Comparison of ENCODE assay signal across 8 cellular contexts in genomic region chr6:137799950-137800568, GRCh38.
A peak's percentile ranks its signal among the peaks of the same experiment; 100 is the strongest.
DNase-seq lines count a peak whose midpoint lies in the region; ATAC-seq and TF ChIP-seq lines count a peak whose summit lies in the region.

No MANE protein-coding gene starts in this region.

- H2BK15ac ChIP-seq in neuronal stem cell (ENCODE audit: low read length) = no peak overlapping the region

- H3K79me2 ChIP-seq in SK-N-SH (ENCODE audit: insufficient read depth) = no peaks in the 10 kb centered on the region

- H3K9me2 ChIP-seq in SK-N-SH = no peaks in the 10 kb centered on the region

- no peak overlapping the region for H3K14ac ChIP-seq in neuronal stem cell (ENCODE audit: low read length)

- no peak overlapping the region for H3K27ac ChIP-seq in SK-N-SH (ENCODE audit: low read depth in 2 of 2, low read length in 1 of 2)
- no peak overlapping the region for H3K27ac ChIP-seq in neuronal stem cell (replicated peaks; ENCODE audit: low read length)

- H3K27me3 Mint-ChIP-seq in immature natural killer cell (ENCODE audit: low read depth in 3 of 3) = peaks cover 0 to 4% (median 2%) of the 10 kb centered on the region in 3 donors

- no peak overlapping the region for H2AK5ac ChIP-seq in neuronal stem cell (ENCODE audit: low read depth, low read length)

- H3K4me3 ChIP-seq in SK-N-SH (ENCODE audit: low read depth in 2 of 2, low read length in 1 of 2) (no peak overlapping the region), neuronal stem cell (ENCODE audit: low read length in 2 of 2) (no peak overlapping the region)

- ATAC-seq in HG02973 (IDR thresholded peaks at IDR 0.05; ENCODE audit: unreplicated experiment) = peak; percentile 52

- no peaks in the 10 kb centered on the region for H3K79me1 ChIP-seq in neuronal stem cell (ENCODE audit: low read depth, low read length)

- no peak overlapping the region for H2BK12ac ChIP-seq in neuronal stem cell (ENCODE audit: low read length)

- H3K9me3 ChIP-seq in SK-N-SH = no peaks in the 10 kb centered on the region
- no peaks in the 10 kb centered on the region for H3K9me3 ChIP-seq in neuronal stem cell (replicated peaks in 1 of 2; ENCODE audit: control insufficient read depth in 2 of 2, insufficient read depth in 1 of 2, low read depth in 1 of 2, low read length in 2 of 2)

- CTCF ChIA-PET in SK-N-SH (lab: Yijun Ruan, JAX) = interaction anchor here (0.7 kb wide), 1 partner anchor 10 kb away, joined by 3 read pairs; no protein-coding TSS in a partner anchor

- H4K91ac ChIP-seq in neuronal stem cell (ENCODE audit: low read depth, low read length, poor library complexity) = no peak overlapping the region

- H2BK120ac ChIP-seq in neuronal stem cell (ENCODE audit: low read depth, low read length) = no peak overlapping the region

- H3K4me2 ChIP-seq in SK-N-SH (no peak overlapping the region), neuronal stem cell (ENCODE audit: insufficient read depth, low read length, poor library complexity, severe bottlenecking) (no peak overlapping the region)

- TF ChIP-seq RAD21 in SK-N-SH (IDR thresholded peaks at IDR 0.05; ENCODE audit: low read length) = peak; percentile 40

- no peak overlapping the region for H3K18ac ChIP-seq in neuronal stem cell (ENCODE audit: low read length)

- POLR2A ChIA-PET in SK-N-SH (lab: Yijun Ruan, JAX) = no interaction called here

- H3K23ac ChIP-seq in neuronal stem cell (ENCODE audit: low read depth, low read length, poor library complexity) = no peak overlapping the region

- H2AFZ ChIP-seq in SK-N-SH (ENCODE audit: low read depth) = no peak overlapping the region
- H2AFZ ChIP-seq in neuronal stem cell (ENCODE audit: low read length) = no peak overlapping the region

- H4K20me1 ChIP-seq in SK-N-SH (ENCODE audit: insufficient read depth) = no peaks in the 10 kb centered on the region

- peaks cover 28 to 36% of the 10 kb centered on the region in 2 donors for H3K4me1 Mint-ChIP-seq in immature natural killer cell

- H3K9ac ChIP-seq in SK-N-SH (no peak overlapping the region), neuronal stem cell (ENCODE audit: low read depth, low read length, poor library complexity) (no peak overlapping the region)

- no peak for TF ChIP-seq EP300 in SK-N-SH (IDR thresholded peaks at IDR 0.05; ENCODE audit: borderline replicate concordance in 1 of 2, low read depth in 1 of 2, low read length in 1 of 2)

- DNase-seq in NCI-H1417 (lab: John Stamatoyannopoulos, UW) = peak in 2 of 3 experiments; percentile 26 to 62
- DNase-seq in NCI-H1417 treated with DMSO at 0.1 percent for 48 hours (lab: John Stamatoyannopoulos, UW) = no peak
- DNase-seq in SK-N-SH = peak; percentile 4
- peak; percentile 34 for DNase-seq in amniotic stem cell (lab: John Stamatoyannopoulos, UW)
- peak; percentile 74 to 78 (median 77) for DNase-seq in immature natural killer cell
- DNase-seq in stimulated activated CD4-positive, alpha-beta T cell treated with anti-CD3 and anti-CD28 coated beads, TNF-alpha, amount 100 ng/mL, for 24 hours (ENCODE audit: low read depth in 3 of 3) = peak; percentile 38 to 46 (median 44)
- DNase-seq in neuronal stem cell (ENCODE audit: low spot score) = no peak

- no peaks in the 10 kb centered on the region for H3K9me3 Mint-ChIP-seq in immature natural killer cell

- H3F3A ChIP-seq in SK-N-SH (replicated peaks; ENCODE audit: insufficient read depth) = no peaks in the 10 kb centered on the region

- no peak overlapping the region for H3K4ac ChIP-seq in neuronal stem cell (ENCODE audit: low read length)

- H3K36me3 ChIP-seq in SK-N-SH (replicated peaks in 1 of 2; ENCODE audit: control insufficient read depth in 1 of 2, insufficient read depth in 2 of 2, low read length in 1 of 2) (no peaks in the 10 kb centered on the region), neuronal stem cell (replicated peaks in 1 of 2; ENCODE audit: control insufficient read depth in 2 of 2, insufficient read depth in 2 of 2, low read length in 2 of 2) (no peaks in the 10 kb centered on the region)

- H3K4me1 ChIP-seq in SK-N-SH (ENCODE audit: control insufficient read depth in 1 of 2, insufficient read depth in 2 of 2, low read depth in 1 of 2, low read length in 1 of 2) (no peaks in the 10 kb centered on the region), neuronal stem cell (ENCODE audit: control insufficient read depth in 2 of 2, insufficient read depth in 1 of 2, low read depth in 1 of 2, low read length in 2 of 2) (peaks cover 0 to under 1% of the 10 kb centered on the region in 2 donors)

- no peaks in the 10 kb centered on the region for H3K27me3 ChIP-seq in SK-N-SH (ENCODE audit: insufficient read depth)
- no peaks in the 10 kb centered on the region for H3K27me3 ChIP-seq in neuronal stem cell (ENCODE audit: control insufficient read depth in 3 of 3, insufficient read depth in 3 of 3, low read depth in 1 of 3, low read length in 3 of 3)

- peak overlapping the region; percentile 31 to 95 (median 81) for H3K27ac Mint-ChIP-seq in immature natural killer cell

- TF ChIP-seq CTCF in SK-N-SH (IDR thresholded peaks at IDR 0.05) = peak; percentile 50

- no peak overlapping the region for H3K4me3 Mint-ChIP-seq in immature natural killer cell

- no peak overlapping the region for H4K8ac ChIP-seq in neuronal stem cell (ENCODE audit: low read depth, low read length)

- WGBS in SK-N-SH (ENCODE audit: low lambda C conversion rate) = 7% methylated on average over 3 of the region's 3 CpGs
- no CpG with 5 or more reads among the region's 3 CpGs for WGBS in neuronal stem cell (ENCODE audit: extremely low coverage in 2 of 2, insufficient read length in 2 of 2, insufficient replicate concordance in 1 of 2), 2 donors

- H2BK5ac ChIP-seq in neuronal stem cell (ENCODE audit: low read length) = no peak overlapping the region

- H3K36me3 Mint-ChIP-seq in immature natural killer cell = peaks cover 0 to 4% (median 0%) of the 10 kb centered on the region in 3 donors

TF ChIP-seq in SK-N-SH, 30 proteins besides CTCF, POLR2A, EP300 and RAD21:
- TF ChIP-seq CHD2 (IDR thresholded peaks at IDR 0.05; ENCODE audit: low read length, partially characterized antibody) (no peak), RCOR1 (IDR thresholded peaks at IDR 0.05; ENCODE audit: low read length) (no peak), MAX (IDR thresholded peaks at IDR 0.05; ENCODE audit: low read depth) (no peak), SMC3 (IDR thresholded peaks at IDR 0.05; ENCODE audit: low read depth, low read length) (0 out of 2 replicates have a peak, but pooled peaks have one; percentile 10), FOXM1 (IDR thresholded peaks at IDR 0.05; ENCODE audit: low read depth) (no peak)

Comparison
In these comparisons a context has a peak if more than half of its experiments do, and no peak if none do; other contexts are left out.
1. DNase-seq: peak in NCI-H1417 (2 of 3), SK-N-SH (single experiment), amniotic stem cell (single experiment), immature natural killer cell (3 of 3) and stimulated activated CD4-positive, alpha-beta T cell treated with anti-CD3 and anti-CD28 coated beads, TNF-alpha, amount 100 ng/mL, for 24 hours (3 of 3); none in NCI-H1417 treated with DMSO at 0.1 percent for 48 hours (single experiment) and neuronal stem cell (single experiment).